Comparison of ENCODE assay signal across 10 cellular contexts in the genomic region with DNA sequence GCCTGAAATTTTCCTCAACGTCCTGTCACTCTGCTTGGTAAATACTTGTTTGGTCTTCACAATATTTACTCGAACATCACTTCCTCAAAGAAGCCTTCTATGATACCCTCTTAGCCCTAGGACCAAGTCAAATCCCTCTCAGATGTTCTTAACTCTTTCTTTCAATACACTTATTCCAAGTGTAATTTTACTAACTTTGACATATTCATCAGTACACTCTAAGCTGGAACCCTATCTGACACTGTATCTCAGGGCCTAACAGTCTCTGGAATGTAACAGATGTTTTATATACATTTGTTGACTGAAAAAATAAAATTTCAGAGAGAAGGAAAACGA. TPM values are rescaled to one million over a fixed set of nuclear protein-coding genes. Genes with fewer than 3 reads are reported as not detected.
DNase-seq lines count a peak whose midpoint lies in the region; ATAC-seq, FAIRE-seq and TF ChIP-seq lines count a peak whose summit lies in the region.
"Had no signal": no experiment of that assay in that cellular context is flagged by ENCODE, and none has a peak within 500 bp of the region (broad histone marks: within the 10 kb centered on the region; RNA-seq: fewer than 3 reads in every experiment).

No MANE protein-coding gene starts in this region.

- intact Hi-C loops in Calu3 (cut with micrococcal nuclease; ENCODE audit: unreplicated experiment): no loop called here
- intact Hi-C loops in psoas muscle (cut with DNase I): loop anchor here in 1 of 2 donors (2.0 kb wide), 1 partner anchor 18 kb away; no protein-coding TSS in a partner anchor
- intact Hi-C loops in activated naive CD4-positive, alpha-beta T cell treated with anti-CD3 and anti-CD28 coated beads for 36 hours (cut with micrococcal nuclease): loop anchor here (1.0 kb wide), 1 partner anchor 30 kb away; no protein-coding TSS in a partner anchor

- no peaks in the 10 kb centered on the region for H3K9me3 Mint-ChIP-seq in Calu3 (ENCODE audit: low read depth, unreplicated experiment)
- H3K9me3 Mint-ChIP-seq in endothelial cell (ENCODE audit: unreplicated experiment): no peaks in the 10 kb centered on the region
- peaks cover 0 to 11% (median 0%) of the 10 kb centered on the region in 9 donors for H3K9me3 Mint-ChIP-seq in naive thymus-derived CD8-positive, alpha-beta T cell
- H3K9me3 Mint-ChIP-seq in activated naive CD4-positive, alpha-beta T cell treated with anti-CD3 and anti-CD28 coated beads for 36 hours: no peaks in the 10 kb centered on the region
- H3K9me3 Mint-ChIP-seq: effector memory CD8-positive, alpha-beta T cell had no signal

- peaks cover 38% of the 10 kb centered on the region for H3K4me1 Mint-ChIP-seq in Calu3 (ENCODE audit: low read depth, unreplicated experiment)
- peaks cover 12% of the 10 kb centered on the region for H3K4me1 Mint-ChIP-seq in endothelial cell (ENCODE audit: unreplicated experiment)
- peaks cover 23 to 43% (median 29%) of the 10 kb centered on the region in 4 donors for H3K4me1 Mint-ChIP-seq in naive thymus-derived CD8-positive, alpha-beta T cell
- H3K4me1 Mint-ChIP-seq in activated naive CD4-positive, alpha-beta T cell treated with anti-CD3 and anti-CD28 coated beads for 36 hours (ENCODE audit: low read depth): peaks cover 11% of the 10 kb centered on the region

- WGBS in psoas muscle, 3 donors: 17 to 34% (median 26%) methylated on average over 3 of the region's 3 CpGs

- H3K36me3 Mint-ChIP-seq in Calu3 (ENCODE audit: insufficient read depth, unreplicated experiment): peaks cover 11% of the 10 kb centered on the region
- H3K36me3 Mint-ChIP-seq in endothelial cell (ENCODE audit: low read depth, unreplicated experiment): no peaks in the 10 kb centered on the region
- peaks cover 3 to 10% (median 3%) of the 10 kb centered on the region in 3 donors for H3K36me3 Mint-ChIP-seq in naive thymus-derived CD8-positive, alpha-beta T cell
- peaks cover 8% of the 10 kb centered on the region for H3K36me3 Mint-ChIP-seq in activated naive CD4-positive, alpha-beta T cell treated with anti-CD3 and anti-CD28 coated beads for 36 hours (ENCODE audit: low read depth)

- no peak for ATAC-seq in psoas muscle
- ATAC-seq in naive thymus-derived CD8-positive, alpha-beta T cell: no peak

- H3K36me3 ChIP-seq in KMS-11 (ENCODE audit: insufficient read depth) (no peaks in the 10 kb centered on the region), psoas muscle (ENCODE audit: insufficient read depth in 1 of 2, low read depth in 1 of 2) (no peaks in the 10 kb centered on the region)

- CTCF ChIA-PET in Calu3 (lab: Charles Lee): interaction anchor here (1.5 kb wide), 1 partner anchor 114 kb away, joined by 3 read pairs; no protein-coding TSS in a partner anchor
- CTCF ChIA-PET in activated naive CD4-positive, alpha-beta T cell treated with anti-CD3 and anti-CD28 coated beads for 36 hours (lab: Charles Lee): interaction anchor here (1.0 kb wide), 1 partner anchor 36 kb away, joined by 3 read pairs; no protein-coding TSS in a partner anchor

- H3K27me3 ChIP-seq in KMS-11 (ENCODE audit: insufficient read depth, low read depth): no peaks in the 10 kb centered on the region
- no peaks in the 10 kb centered on the region for H3K27me3 ChIP-seq in psoas muscle (ENCODE audit: insufficient read depth in 3 of 3, low read length in 2 of 3)

- peak overlapping the region; percentile 8 for H3K27ac Mint-ChIP-seq in Calu3 (ENCODE audit: unreplicated experiment)
- peak overlapping the region; percentile 12 for H3K27ac Mint-ChIP-seq in endothelial cell (ENCODE audit: unreplicated experiment)
- H3K27ac Mint-ChIP-seq in naive thymus-derived CD8-positive, alpha-beta T cell: peak overlapping the region in 3 of 10 donors; percentile 12 to 59 (median 53)
- H3K27ac Mint-ChIP-seq in activated naive CD4-positive, alpha-beta T cell treated with anti-CD3 and anti-CD28 coated beads for 36 hours: no peak overlapping the region

- BruUV-seq in Calu3 (replicated peaks; lab: Mats Ljungman, UMichigan): no TSS peak

- peaks cover 23% of the 10 kb centered on the region; the same call in 1 of the 2 replicates for H3K79me2 ChIP-seq in KMS-11 (ENCODE audit: insufficient read depth, low read depth)

- H3K4me1 ChIP-seq in KMS-11 (ENCODE audit: low read depth, poor library complexity, severe bottlenecking) (peaks cover 95% of the 10 kb centered on the region), psoas muscle (peaks cover 58% of the 10 kb centered on the region)

- FAIRE-seq in H54 (lab: Jason Lieb, UNC): no peak

- H3K4me2 ChIP-seq in KMS-11: peak overlapping the region; percentile 76

- TF ChIP-seq POLR2A in H54 (IDR thresholded peaks at IDR 0.05; ENCODE audit: low read depth, low read length): no peak

- no peak overlapping the region for H3K4me3 Mint-ChIP-seq in Calu3 (ENCODE audit: low read depth, unreplicated experiment)
- H3K4me3 Mint-ChIP-seq in endothelial cell (ENCODE audit: unreplicated experiment): peak overlapping the region; percentile 1
- H3K4me3 Mint-ChIP-seq in naive thymus-derived CD8-positive, alpha-beta T cell: no peak overlapping the region
- no peak overlapping the region for H3K4me3 Mint-ChIP-seq in activated naive CD4-positive, alpha-beta T cell treated with anti-CD3 and anti-CD28 coated beads for 36 hours
- H3K4me3 Mint-ChIP-seq: effector memory CD8-positive, alpha-beta T cell had no signal

- H4K20me1 ChIP-seq in KMS-11 (ENCODE audit: insufficient read depth): no peaks in the 10 kb centered on the region

- no peaks in the 10 kb centered on the region for H3K9me3 ChIP-seq in psoas muscle

- H3K27ac ChIP-seq in KMS-11 (peak overlapping the region; percentile 98), psoas muscle (peak overlapping the region; percentile 86)

- H3K27me3 Mint-ChIP-seq in Calu3 (ENCODE audit: unreplicated experiment) (no peaks in the 10 kb centered on the region), endothelial cell (ENCODE audit: unreplicated experiment) (peaks cover 9% of the 10 kb centered on the region)
- no peaks in the 10 kb centered on the region for H3K27me3 Mint-ChIP-seq in naive thymus-derived CD8-positive, alpha-beta T cell
- H3K27me3 Mint-ChIP-seq in activated naive CD4-positive, alpha-beta T cell treated with anti-CD3 and anti-CD28 coated beads for 36 hours (ENCODE audit: low read depth): no peaks in the 10 kb centered on the region
- H3K27me3 Mint-ChIP-seq: effector memory CD8-positive, alpha-beta T cell had no signal

- POLR2A ChIA-PET in naive thymus-derived CD8-positive, alpha-beta T cell (lab: Charles Lee): no interaction called here

- no peak for DNase-seq in Calu3
- no peak for DNase-seq in endothelial cell (ENCODE audit: low spot score)
- DNase-seq in psoas muscle: no peak
- no peak for DNase-seq in H54 (ENCODE audit: insufficient read length, low spot score)
- no peak for DNase-seq in naive thymus-derived CD8-positive, alpha-beta T cell
- DNase-seq in ureter (ENCODE audit: low spot score): no peak
- DNase-seq in activated naive CD4-positive, alpha-beta T cell treated with anti-CD3 and anti-CD28 coated beads for 36 hours: no peak
- DNase-seq: activated T-cell treated with anti-CD3 and anti-CD28 coated beads, Interleukin-2, amount 50 U/mL, for 48 hours; effector memory CD8-positive, alpha-beta T cell had no signal

- no peak for TF ChIP-seq CTCF in Calu3 (IDR thresholded peaks at IDR 0.05; ENCODE audit: unreplicated experiment)
- TF ChIP-seq CTCF in KMS-11 (conservative IDR thresholded peaks at IDR 0.05; ENCODE audit: low read depth, low read length): no peak
- TF ChIP-seq CTCF in endothelial cell (IDR thresholded peaks at IDR 0.05; ENCODE audit: unreplicated experiment): no peak
- no peak for TF ChIP-seq CTCF in psoas muscle (IDR thresholded peaks at IDR 0.05)

- H3K4me3 ChIP-seq in KMS-11 (IDR thresholded peaks at IDR 0.05; ENCODE audit: insufficient read depth, low read depth, low read length) (no peak overlapping the region), psoas muscle (no peak overlapping the region)

- no peak overlapping the region for H2AFZ ChIP-seq in KMS-11 (ENCODE audit: low read depth)

- H3K9ac ChIP-seq in KMS-11: peak overlapping the region; percentile 75; the same call in 1 of the 2 replicates

RNA-seq across cellular contexts. Expression of gene SIL1, which starts 19.6 kb away (rescaled TPM):
- total RNA-seq in Calu3 (2022): 45.8 and 61.2 TPM in 2 replicates
- 35.6 TPM for total RNA-seq in endothelial cell (ENCODE audit: unreplicated experiment)
- total RNA-seq in psoas muscle: 10 to 100 TPM; 37.3 to 52.9 (median 39.4) TPM
- polyA plus RNA-seq in psoas muscle: 10 to 100 TPM; 27.1 to 50.3 (median 47.8) TPM
- total RNA-seq in naive thymus-derived CD8-positive, alpha-beta T cell: 10 to 100 TPM; 14.3 to 16.2 TPM
- 10 to 100 TPM; 11.9 to 14.2 (median 13.5) TPM for polyA plus RNA-seq in naive thymus-derived CD8-positive, alpha-beta T cell
- total RNA-seq in ureter: 83.0 TPM
- total RNA-seq in activated naive CD4-positive, alpha-beta T cell treated with anti-CD3 and anti-CD28 coated beads for 36 hours: 10 to 100 TPM; 21.4 to 29.6 TPM
